2 cellular contexts compared by ENCODE assay signal in genomic region chr7:22664988-22665798, GRCh38.
TF ChIP-seq lines count a peak whose summit lies in the region.

No MANE protein-coding gene starts in this region.

TF ChIP-seq in IMR-90, 13 proteins besides CTCF, POLR2A, EP300 and RAD21:
- TF ChIP-seq MXI1 (IDR thresholded peaks at IDR 0.05; ENCODE audit: borderline replicate concordance, low read depth, low read length) (no peak), ELK1 (IDR thresholded peaks at IDR 0.05; ENCODE audit: borderline replicate concordance, low read depth, low read length) (no peak)

TF ChIP-seq in H1, 55 proteins besides CTCF, POLR2A, EP300 and RAD21:
- no peak for TF ChIP-seq PHF8 (conservative IDR thresholded peaks at IDR 0.05; ENCODE audit: low read depth, low read length)
- TF ChIP-seq NRF1 (IDR thresholded peaks at IDR 0.05; ENCODE audit: low read depth, low read length): no peak
- TF ChIP-seq KDM1A (IDR thresholded peaks at IDR 0.05; ENCODE audit: borderline replicate concordance, low read length): no peak
- no peak for TF ChIP-seq EZH2 (IDR thresholded peaks at IDR 0.05; ENCODE audit: low read depth, low read length, severe bottlenecking)
- TF ChIP-seq RXRA (IDR thresholded peaks at IDR 0.05; ENCODE audit: insufficient read depth, low read depth, low read length): no peak
- no peak for TF ChIP-seq TBP (IDR thresholded peaks at IDR 0.05; ENCODE audit: low read depth, low read length)
- TF ChIP-seq TAF1 (IDR thresholded peaks at IDR 0.05; ENCODE audit: low read depth, low read length): no peak
- TF ChIP-seq TCF12 (IDR thresholded peaks at IDR 0.05; ENCODE audit: low read depth, low read length): no peak
- TF ChIP-seq SIRT6 (IDR thresholded peaks at IDR 0.05; ENCODE audit: low read length): no peak
